ENCODE assay signal across 2 cellular contexts in the genomic region with DNA sequence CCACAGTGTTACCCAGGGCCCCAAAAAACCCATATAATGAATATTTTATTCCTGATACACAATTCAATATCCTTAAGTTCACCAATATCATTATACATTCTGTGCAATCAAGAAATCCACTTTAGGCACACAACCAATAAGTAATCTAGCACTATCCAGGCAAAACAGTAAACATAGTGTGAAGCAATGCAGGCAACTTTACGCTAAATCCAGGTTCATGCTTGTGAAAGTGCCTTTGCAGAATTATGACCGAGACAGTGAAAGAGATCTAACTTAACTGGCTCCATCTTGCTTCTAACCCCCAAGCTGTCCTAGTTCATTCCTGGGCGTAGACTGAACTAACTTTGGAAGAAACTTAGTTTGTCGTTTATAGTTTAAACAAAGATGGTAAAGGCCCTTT.
TF ChIP-seq lines count a peak whose summit lies in the region.

No MANE protein-coding gene starts in this region.

TF ChIP-seq in HCT116, 20 proteins besides CTCF, POLR2A, EP300 and RAD21:
- no peak for TF ChIP-seq CBX3 (IDR thresholded peaks at IDR 0.05; ENCODE audit: low read depth)
- TF ChIP-seq, protein P1, sequence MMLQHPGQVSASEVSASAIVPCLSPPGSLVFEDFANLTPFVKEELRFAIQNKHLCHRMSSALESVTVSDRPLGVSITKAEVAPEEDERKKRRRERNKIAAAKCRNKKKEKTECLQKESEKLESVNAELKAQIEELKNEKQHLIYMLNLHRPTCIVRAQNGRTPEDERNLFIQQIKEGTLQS (IDR thresholded peaks at IDR 0.05), result no peak
- no peak for TF ChIP-seq JUND (IDR thresholded peaks at IDR 0.05)
- TF ChIP-seq SP1 (IDR thresholded peaks at IDR 0.05; ENCODE audit: low read depth), result no peak
- TF ChIP-seq EGR1 (IDR thresholded peaks at IDR 0.05; ENCODE audit: low read depth), result no peak
- TF ChIP-seq POLR2AphosphoS5 (IDR thresholded peaks at IDR 0.05; ENCODE audit: low read depth, low read length), result no peak
- TF ChIP-seq ZFX (IDR thresholded peaks at IDR 0.05), result no peak
- no peak for TF ChIP-seq EZH2 (IDR thresholded peaks at IDR 0.05)
- no peak for TF ChIP-seq YY1 (IDR thresholded peaks at IDR 0.05; ENCODE audit: extremely low read depth, insufficient replicate concordance, low read depth, low read length)
- TF ChIP-seq SIN3A (IDR thresholded peaks at IDR 0.05; ENCODE audit: low read depth), result no peak
- TF ChIP-seq FOSL1 (IDR thresholded peaks at IDR 0.05; ENCODE audit: low read depth), result no peak
- TF ChIP-seq TCF7L2 (IDR thresholded peaks at IDR 0.05; ENCODE audit: borderline replicate concordance, extremely low read depth, insufficient read depth, insufficient read length), result no peak

TF ChIP-seq in liver, 16 proteins besides CTCF, POLR2A, EP300 and RAD21:
- peak in 1 of 2 donors; percentile 23 for TF ChIP-seq HNF4A (conservative IDR thresholded peaks at IDR 0.05)
- TF ChIP-seq RXRA (IDR thresholded peaks at IDR 0.05), result peak; percentile 3 to 20
- TF ChIP-seq, protein P2, sequence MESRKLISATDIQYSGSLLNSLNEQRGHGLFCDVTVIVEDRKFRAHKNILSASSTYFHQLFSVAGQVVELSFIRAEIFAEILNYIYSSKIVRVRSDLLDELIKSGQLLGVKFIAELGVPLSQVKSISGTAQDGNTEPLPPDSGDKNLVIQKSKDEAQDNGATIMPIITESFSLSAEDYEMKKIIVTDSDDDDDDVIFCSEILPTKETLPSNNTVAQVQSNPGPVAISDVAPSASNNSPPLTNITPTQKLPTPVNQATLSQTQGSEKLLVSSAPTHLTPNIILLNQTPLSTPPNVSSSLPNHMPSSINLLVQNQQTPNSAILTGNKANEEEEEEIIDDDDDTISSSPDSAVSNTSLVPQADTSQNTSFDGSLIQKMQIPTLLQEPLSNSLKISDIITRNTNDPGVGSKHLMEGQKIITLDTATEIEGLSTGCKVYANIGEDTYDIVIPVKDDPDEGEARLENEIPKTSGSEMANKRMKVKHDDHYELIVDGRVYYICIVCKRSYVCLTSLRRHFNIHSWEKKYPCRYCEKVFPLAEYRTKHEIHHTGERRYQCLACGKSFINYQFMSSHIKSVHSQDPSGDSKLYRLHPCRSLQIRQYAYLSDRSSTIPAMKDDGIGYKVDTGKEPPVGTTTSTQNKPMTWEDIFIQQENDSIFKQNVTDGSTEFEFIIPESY (IDR thresholded peaks at IDR 0.05), result no peak
